ENCODE assay signal across 16 cellular contexts in genomic region chr4:77714514-77714913, GRCh38.
"Had no signal": no experiment of that assay in that cellular context is flagged by ENCODE, and none has a peak within 500 bp of the region (broad histone marks: within the 10 kb centered on the region; RNA-seq: fewer than 3 reads in every experiment).

No MANE protein-coding gene starts in this region.

- H3K4me3 ChIP-seq: gastrocnemius medialis, ovary, tibial artery had no signal

- H3K4me3 Mint-ChIP-seq: activated B cell treated with CpG ODN at 0.5 μM for 24 hours; activated CD4-positive, alpha-beta T cell treated with anti-CD3 and anti-CD28 coated beads, Interleukin-2, amount 10 ng/mL, durations not matched to agents 24 days and 14 days; memory B cell; stimulated activated naive B cell treated with anti-CD40 and anti-IgM and Interleukin-4, amounts not matched to agents 10 μg/mL and 1 μg/mL and 100 μg/mL, for 72 hours had no signal

- ATAC-seq: esophagus mucosa; gastrocnemius medialis; stimulated activated naive B cell treated with anti-CD40 and anti-IgM and Interleukin-4, amounts not matched to agents 10 μg/mL and 1 μg/mL and 100 μg/mL, for 72 hours had no signal

- H3K9ac ChIP-seq: SK-N-SH had no signal

- H3K9me3 Mint-ChIP-seq: activated B cell treated with CpG ODN at 0.5 μM for 24 hours; memory B cell; stimulated activated naive B cell treated with anti-CD40 and anti-IgM and Interleukin-4, amounts not matched to agents 10 μg/mL and 1 μg/mL and 100 μg/mL, for 72 hours had no signal

- H3K4me2 ChIP-seq: SK-N-SH had no signal

- FAIRE-seq: urothelium cell line had no signal

- H3K4me1 ChIP-seq: tibial artery had no signal

- H3K27ac ChIP-seq: gastrocnemius medialis, ovary, tibial artery had no signal

- DNase-seq: activated B cell treated with CpG ODN at 0.5 μM for 24 hours; activated CD4-positive, alpha-beta T cell treated with anti-CD3 and anti-CD28 coated beads, Interleukin-2, amount 10 ng/mL, durations not matched to agents 24 days and 14 days; activated CD8-positive, alpha-beta memory T cell treated with anti-CD3 and anti-CD28 coated beads for 24 hours; activated CD8-positive, alpha-beta memory T cell treated with anti-CD3 and anti-CD28 coated beads, Interleukin-2, amount 50 U/mL, for 48 hours; activated gamma-delta T cell; anterior cingulate cortex; effector CD4-positive, alpha-beta T cell; gastrocnemius medialis; head of caudate nucleus; ovary; SK-N-SH; stimulated activated naive B cell treated with anti-CD40 and anti-IgM and Interleukin-4, amounts not matched to agents 10 μg/mL and 1 μg/mL and 100 μg/mL, for 72 hours; tibial artery had no signal

- H3K27me3 ChIP-seq: gastrocnemius medialis, ovary, tibial artery had no signal

- H3K36me3 ChIP-seq: gastrocnemius medialis, ovary had no signal

- H3K27me3 Mint-ChIP-seq: activated B cell treated with CpG ODN at 0.5 μM for 24 hours; activated CD4-positive, alpha-beta T cell treated with anti-CD3 and anti-CD28 coated beads, Interleukin-2, amount 10 ng/mL, durations not matched to agents 24 days and 14 days; memory B cell; stimulated activated naive B cell treated with anti-CD40 and anti-IgM and Interleukin-4, amounts not matched to agents 10 μg/mL and 1 μg/mL and 100 μg/mL, for 72 hours had no signal

- H3K27ac Mint-ChIP-seq: activated B cell treated with CpG ODN at 0.5 μM for 24 hours; activated CD4-positive, alpha-beta T cell treated with anti-CD3 and anti-CD28 coated beads, Interleukin-2, amount 10 ng/mL, durations not matched to agents 24 days and 14 days; memory B cell; stimulated activated naive B cell treated with anti-CD40 and anti-IgM and Interleukin-4, amounts not matched to agents 10 μg/mL and 1 μg/mL and 100 μg/mL, for 72 hours had no signal

- H3K9me3 ChIP-seq: gastrocnemius medialis, ovary, SK-N-SH, tibial artery had no signal

- H3K4me1 Mint-ChIP-seq: activated B cell treated with CpG ODN at 0.5 μM for 24 hours had no signal
